ENCODE assay signal across 22 cellular contexts in the genomic region with DNA sequence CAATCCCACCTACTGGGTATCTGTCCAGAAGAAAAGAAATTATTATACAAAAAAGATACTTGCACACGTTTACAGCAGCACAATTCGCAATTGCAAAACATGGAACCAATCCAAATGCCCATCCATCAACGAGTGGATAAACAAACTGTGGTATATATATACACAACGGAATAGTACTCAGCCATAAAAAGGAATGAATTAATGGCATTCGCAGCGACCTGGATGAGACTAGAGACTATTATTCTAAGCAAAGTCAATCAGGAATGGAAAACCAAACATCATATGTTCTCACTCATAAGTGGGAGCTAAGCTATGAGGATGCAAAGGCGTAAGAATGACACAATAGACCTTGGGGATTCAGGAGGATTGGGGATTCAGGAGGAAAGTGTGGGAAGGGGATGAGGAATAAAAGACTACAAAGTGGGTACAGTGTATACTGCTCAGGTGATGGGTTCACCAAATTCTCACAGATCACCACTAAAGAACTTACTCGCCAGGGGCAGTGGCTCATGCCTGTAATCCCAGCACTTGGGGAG.
"Had no signal": no experiment of that assay in that cellular context is flagged by ENCODE, and none has a peak within 500 bp of the region (broad histone marks: within the 10 kb centered on the region; RNA-seq: fewer than 3 reads in every experiment).

No MANE protein-coding gene starts in this region.

- H3K4me3 Mint-ChIP-seq: activated CD4-positive, alpha-beta memory T cell treated with anti-CD3 and anti-CD28 coated beads for 36 hours; activated CD4-positive, alpha-beta T cell treated with anti-CD3 and anti-CD28 coated beads, Interleukin-2, amount 10 ng/mL, durations not matched to agents 7 days and 5 days; activated naive CD4-positive, alpha-beta T cell treated with anti-CD3 and anti-CD28 coated beads for 36 hours; activated T-helper 1 cell treated with anti-CD3 and anti-CD28 coated beads, Interleukin-12 subunit alpha, Interleukin-12 subunit beta, Interleukin-2, Interleukin-4 antibody, amounts not matched to agents 30 ng/mL and 10 ng/mL and 1 ng/mL, durations not matched to agents 14 hours and 24 hours and 36 hours; T-helper 1 cell treated with Interleukin-12 subunit alpha and Interleukin-12 subunit beta and Interleukin-4 antibody, amounts not matched to agents 30 μg/mL and 1 μg/mL, for 36 hours had no signal

- DNase-seq: activated CD4-positive, alpha-beta memory T cell treated with anti-CD3 and anti-CD28 coated beads for 36 hours; activated CD4-positive, alpha-beta T cell treated with anti-CD3 and anti-CD28 coated beads, Interleukin-2, amount 10 ng/mL, durations not matched to agents 7 days and 5 days; activated CD4-positive, CD25-positive, alpha-beta regulatory T cell; activated CD8-positive, alpha-beta memory T cell treated with anti-CD3 and anti-CD28 coated beads for 24 hours; activated effector memory CD4-positive, alpha-beta T cell treated with Interleukin-2 at 50 U/mL for 16 hours; activated naive CD4-positive, alpha-beta T cell treated with anti-CD3 and anti-CD28 coated beads for 36 hours; amniotic stem cell; body of pancreas; central memory CD4-positive, alpha-beta T cell; MM.1S; NCI-H1105; NCI-H1436; NCI-H1694 treated with DMSO at 0.1 percent for 48 hours; NCI-H2029 treated with DMSO at 0.1 percent for 48 hours; NCI-H510A treated with DMSO at 0.1 percent for 48 hours; NCI-H69; NK-92 treated with Interleukin-12 subunit alpha and Interleukin-12 subunit beta, amount 100 ng/mL, for 24 hours; Peyer's patch; Right ventricle myocardium superior; SJCRH30 had no signal

- H3K9me3 Mint-ChIP-seq: activated CD4-positive, alpha-beta memory T cell treated with anti-CD3 and anti-CD28 coated beads for 36 hours; activated T-helper 1 cell treated with anti-CD3 and anti-CD28 coated beads, Interleukin-12 subunit alpha, Interleukin-12 subunit beta, Interleukin-2, Interleukin-4 antibody, amounts not matched to agents 30 ng/mL and 10 ng/mL and 1 ng/mL, durations not matched to agents 14 hours and 24 hours and 36 hours; T-helper 1 cell treated with Interleukin-12 subunit alpha and Interleukin-12 subunit beta and Interleukin-4 antibody, amounts not matched to agents 30 μg/mL and 1 μg/mL, for 36 hours had no signal

- H3K27ac Mint-ChIP-seq: activated CD4-positive, alpha-beta memory T cell treated with anti-CD3 and anti-CD28 coated beads for 36 hours; activated CD4-positive, alpha-beta T cell treated with anti-CD3 and anti-CD28 coated beads, Interleukin-2, amount 10 ng/mL, durations not matched to agents 7 days and 5 days; activated naive CD4-positive, alpha-beta T cell treated with anti-CD3 and anti-CD28 coated beads for 36 hours; activated T-helper 1 cell treated with anti-CD3 and anti-CD28 coated beads, Interleukin-12 subunit alpha, Interleukin-12 subunit beta, Interleukin-2, Interleukin-4 antibody, amounts not matched to agents 30 ng/mL and 10 ng/mL and 1 ng/mL, durations not matched to agents 14 hours and 24 hours and 36 hours; T-helper 1 cell treated with Interleukin-12 subunit alpha and Interleukin-12 subunit beta and Interleukin-4 antibody, amounts not matched to agents 30 μg/mL and 1 μg/mL, for 36 hours had no signal

- H3K27me3 Mint-ChIP-seq: activated CD4-positive, alpha-beta memory T cell treated with anti-CD3 and anti-CD28 coated beads for 36 hours; activated CD4-positive, alpha-beta T cell treated with anti-CD3 and anti-CD28 coated beads, Interleukin-2, amount 10 ng/mL, durations not matched to agents 7 days and 5 days had no signal

- ATAC-seq: body of pancreas had no signal
